9 cellular contexts compared by ENCODE assay signal in genomic region chr17:56594528-56595418, GRCh38. TPM values are rescaled to one million over a fixed set of nuclear protein-coding genes. Genes with fewer than 3 reads are reported as not detected.
A peak's percentile ranks its signal among the peaks of the same experiment; 100 is the strongest.
DNase-seq lines count a peak whose midpoint lies in the region; ATAC-seq, FAIRE-seq and TF ChIP-seq lines count a peak whose summit lies in the region.
"Had no signal": no experiment of that assay in that cellular context is flagged by ENCODE, and none has a peak within 500 bp of the region (broad histone marks: within the 10 kb centered on the region; RNA-seq: fewer than 3 reads in every experiment).

No MANE protein-coding gene starts in this region.

- H2BK12ac ChIP-seq in mesenchymal stem cell (ENCODE audit: low read length in 2 of 2), result peak overlapping the region in 1 of 2 experiments; percentile 37

- H3K4me2 ChIP-seq in A549 (peak overlapping the region; percentile 88), mammary epithelial cell (ENCODE audit: insufficient read depth, low read depth, low read length) (peak overlapping the region; percentile 96), mesenchymal stem cell (ENCODE audit: low read length, poor library complexity, severe bottlenecking) (peak overlapping the region; percentile 94)

- H2AK5ac ChIP-seq in mesenchymal stem cell (ENCODE audit: low read length, severe bottlenecking), result no peak overlapping the region

- CTCF ChIA-PET in A549 (lab: Yijun Ruan, JAX), result interaction anchor here (0.6 to 16.1 kb wide), 17 partner anchors 8 to 957 kb away, joined by 3 to 400 read pairs (median 4); no protein-coding TSS in a partner anchor
- CTCF ChIA-PET in mammary epithelial cell (lab: Charles Lee; ENCODE audit: low non-redundant PET), result interaction anchor here (0.6 to 1.3 kb wide), 3 partner anchors 12 to 225 kb away, joined by 11 to 18 read pairs (median 12); no protein-coding TSS in a partner anchor

- H3K79me1 ChIP-seq in mesenchymal stem cell (replicated peaks; ENCODE audit: low read length, poor library complexity, severe bottlenecking), result peaks cover 4% of the 10 kb centered on the region

- no peaks in the 10 kb centered on the region for H4K20me1 ChIP-seq in mammary epithelial cell (ENCODE audit: insufficient read depth, low read length)

- H3K4me3 ChIP-seq in A549 (peak overlapping the region; percentile 51), SK-N-MC (peak overlapping the region; percentile 87), mammary epithelial cell (replicated peaks in 1 of 3; ENCODE audit: insufficient read depth in 1 of 3, low read depth in 2 of 3, low read length in 3 of 3) (peak overlapping the region; percentile 69 to 89 (median 74)), mesenchymal stem cell (ENCODE audit: insufficient read depth in 1 of 2, low read depth in 1 of 2, low read length in 2 of 2) (peak overlapping the region; percentile 62 to 66), upper lobe of right lung (peak overlapping the region; percentile 58)

- peak overlapping the region; percentile 40 for H2BK15ac ChIP-seq in mesenchymal stem cell (ENCODE audit: low read depth, poor library complexity, severe bottlenecking)

- H3K14ac ChIP-seq in mesenchymal stem cell (ENCODE audit: low read length in 2 of 2), result peak overlapping the region in 1 of 2 experiments; percentile 96

- FAIRE-seq in A549 (lab: Jason Lieb, UNC), result no peak
- no peak for FAIRE-seq in GM19239 (lab: Jason Lieb, UNC)
- FAIRE-seq: GM18507 had no signal

- DNase-seq in A549 (ENCODE audit: low read depth in 1 of 2, low spot score in 1 of 2) (peak; percentile 42 to 52), GM19239 (ENCODE audit: insufficient read length, low spot score) (peak; percentile 13), SK-N-MC (ENCODE audit: low read depth, low spot score) (no peak), mammary epithelial cell (peak; percentile 58), mesenchymal stem cell (peak; percentile 56), upper lobe of right lung (peak; percentile 65), iPS-NIHi11 (ENCODE audit: low spot score) (no peak), cerebellar cortex (ENCODE audit: low spot score) (no peak)

- intact Hi-C loops in mammary epithelial cell (cut with micrococcal nuclease), result loop anchor here (5.0 kb wide), 2 partner anchors 238 to 348 kb away; partner anchors contain the start of genes C17orf67 and DGKE
- intact Hi-C loops in upper lobe of right lung (cut with DNase I), result loop anchor here (10.0 kb wide), 1 partner anchor 120 kb away; no protein-coding TSS in a partner anchor

- H3K4ac ChIP-seq in mesenchymal stem cell (ENCODE audit: low read depth in 1 of 2, low read length in 2 of 2), result peak overlapping the region in 1 of 2 experiments; percentile 80

- TF ChIP-seq RAD21 in A549 (conservative IDR thresholded peaks at IDR 0.05 in 1 of 2, IDR thresholded peaks at IDR 0.05 in 1 of 2), result no peak

- WGBS in A549 (ENCODE audit: missing lambda C conversion rate), result 8% methylated on average over 40 of the region's 50 CpGs
- WGBS in mammary epithelial cell (ENCODE audit: low coverage, missing lambda C conversion rate), result 3% methylated on average over 12 of the region's 50 CpGs
- under 1% methylated on average over 44 of the region's 50 CpGs for WGBS in mesenchymal stem cell

- H3K27me3 ChIP-seq in mammary epithelial cell (ENCODE audit: insufficient read depth, low read length), result no peaks in the 10 kb centered on the region
- H3K27me3 ChIP-seq in mesenchymal stem cell (ENCODE audit: control insufficient read depth in 1 of 2, insufficient read depth in 1 of 2, low read length in 2 of 2), result peaks cover 42 to 75% of the 10 kb centered on the region in 2 experiments
- H3K27me3 ChIP-seq in upper lobe of right lung, result peaks cover 65% of the 10 kb centered on the region

- in situ Hi-C loops in mammary epithelial cell (cut with MboI; ENCODE audit: low sequenced_read_pairs in 2 of 2), result loop anchor here in 1 of 2 donors (10.0 kb wide), 1 partner anchor 120 kb away; no protein-coding TSS in a partner anchor

- POLR2A ChIA-PET in A549 (lab: Yijun Ruan, JAX), result interaction anchor here (0.6 to 1.8 kb wide), 4 partner anchors 121 to 486 kb away, joined by 5 to 9 read pairs (median 6); no protein-coding TSS in a partner anchor

- H3K9ac ChIP-seq in SK-N-MC (ENCODE audit: insufficient read length) (no peak overlapping the region), mammary epithelial cell (ENCODE audit: insufficient read depth, low read length) (peak overlapping the region; percentile 56), mesenchymal stem cell (ENCODE audit: low read length) (no peak overlapping the region)

- dilution Hi-C loops in mammary epithelial cell (cut with HindIII; ENCODE audit: low sequenced_read_pairs), result no loop called here

- peaks cover 19% of the 10 kb centered on the region for H3K79me2 ChIP-seq in mammary epithelial cell (ENCODE audit: insufficient read depth, low read length)

- TF ChIP-seq POLR2A in A549 (IDR thresholded peaks at IDR 0.05; ENCODE audit: low read length), result no peak

- H3K27ac ChIP-seq in A549, result peak overlapping the region; percentile 75 to 87; a peak in 5 of 6 replicates
- peak overlapping the region; percentile 46; the same call in 1 of the 2 replicates for H3K27ac ChIP-seq in SK-N-MC
- peak overlapping the region; percentile 74 for H3K27ac ChIP-seq in mammary epithelial cell (ENCODE audit: insufficient read depth, low read depth, low read length)
- no peak overlapping the region for H3K27ac ChIP-seq in mesenchymal stem cell (ENCODE audit: low read length, poor library complexity, severe bottlenecking)
- peak overlapping the region; percentile 47 for H3K27ac ChIP-seq in upper lobe of right lung

- no peak for TF ChIP-seq EP300 in A549 (IDR thresholded peaks at IDR 0.05)

- H3K4me1 ChIP-seq in A549 (peaks cover 32% of the 10 kb centered on the region), mammary epithelial cell (ENCODE audit: insufficient read depth, low read length) (peaks cover 18% of the 10 kb centered on the region), mesenchymal stem cell (ENCODE audit: control insufficient read depth, insufficient read depth, low read depth, low read length) (peaks cover 39% of the 10 kb centered on the region), upper lobe of right lung (peaks cover 28% of the 10 kb centered on the region)

- peak overlapping the region; percentile 8 for H4K91ac ChIP-seq in mesenchymal stem cell (ENCODE audit: low read length)

- ATAC-seq in A549, result peak; percentile 20 to 46
- ATAC-seq in upper lobe of right lung, result no peak

- peak overlapping the region; percentile 2 for H4K8ac ChIP-seq in mesenchymal stem cell (ENCODE audit: low read length)

- no peak overlapping the region for H2BK120ac ChIP-seq in mesenchymal stem cell (ENCODE audit: low read depth, low read length)

- H2AFZ ChIP-seq in mammary epithelial cell (ENCODE audit: low read depth, low read length) (peak overlapping the region; percentile 83), mesenchymal stem cell (ENCODE audit: low read depth, low read length) (peak overlapping the region; percentile 60)

- TSS peak; percentile 60 for BruUV-seq in mammary epithelial cell (replicated peaks; lab: Mats Ljungman, UMichigan)

- H3K18ac ChIP-seq in mesenchymal stem cell (ENCODE audit: low read depth in 1 of 2, low read length in 2 of 2), result peak overlapping the region; percentile 0 to 94

- TF ChIP-seq CTCF in A549 (IDR thresholded peaks at IDR 0.05), result no peak
- TF ChIP-seq CTCF in mammary epithelial cell (conservative IDR thresholded peaks at IDR 0.05 in 1 of 2, IDR thresholded peaks at IDR 0.05 in 1 of 2; ENCODE audit: extremely low read depth in 1 of 2, insufficient read depth in 1 of 2, low read depth in 1 of 2, low read length in 2 of 2), result no peak
- no peak for TF ChIP-seq CTCF in upper lobe of right lung (IDR thresholded peaks at IDR 0.05)

- H2BK5ac ChIP-seq in mesenchymal stem cell (ENCODE audit: low read depth, low read length, poor library complexity, severe bottlenecking), result no peak overlapping the region

- H3K9me3 ChIP-seq in A549 (no peaks in the 10 kb centered on the region), SK-N-MC (ENCODE audit: low read depth, low read length) (no peaks in the 10 kb centered on the region), mammary epithelial cell (replicated peaks; ENCODE audit: insufficient read depth, low read length) (no peaks in the 10 kb centered on the region), mesenchymal stem cell (ENCODE audit: control insufficient read depth, low read length) (no peaks in the 10 kb centered on the region), upper lobe of right lung (no peaks in the 10 kb centered on the region)

- H3K36me3 ChIP-seq in SK-N-MC (ENCODE audit: insufficient read depth, low read length) (no peaks in the 10 kb centered on the region), mammary epithelial cell (ENCODE audit: insufficient read depth, low read length) (no peaks in the 10 kb centered on the region), mesenchymal stem cell (ENCODE audit: control insufficient read depth in 1 of 2, insufficient read depth in 2 of 2, low read depth in 1 of 2, low read length in 2 of 2) (no peaks in the 10 kb centered on the region), upper lobe of right lung (no peaks in the 10 kb centered on the region)

- peak overlapping the region in 1 of 2 experiments; percentile 97 for H3K23ac ChIP-seq in mesenchymal stem cell (ENCODE audit: low read length in 2 of 2)

TF ChIP-seq in A549, 52 proteins besides CTCF, POLR2A, EP300 and RAD21 (continues in another document):
- TF ChIP-seq MYC (IDR thresholded peaks at IDR 0.05; ENCODE audit: borderline replicate concordance, low read length) (0 out of 2 replicates have a peak, but pooled peaks have one; percentile 16), ELK1 (IDR thresholded peaks at IDR 0.05; ENCODE audit: low read depth, low read length) (no peak), RNF2 (IDR thresholded peaks at IDR 0.05; ENCODE audit: borderline replicate concordance, low read depth) (peak; percentile 40; the same call in 1 of the 2 replicates)

RNA-seq across cellular contexts. Expression of gene NOG, which starts 1.3 kb away (rescaled TPM):
- polyA plus RNA-seq in A549 (2011; rRNA removed) (0.21 and 0.25 TPM in 2 replicates), A549 (2017; fragmentation: RNase III; extraction: RNeasy Plus Mini Kit Qiagen cat#74134 plus additional on column Dnase treatment) (0.67 to 0.92 TPM (median 0.73 TPM) in 3 replicates), mammary epithelial cell (3.6 TPM)
- 1.5 and 2.0 TPM in 2 replicates for polyA plus RNA-seq in A549 (2012; cell fraction: cytosol; rRNA removed)
- 2.2 and 3.4 TPM in 2 replicates for polyA plus RNA-seq in A549 (2012; cell fraction: nucleus; rRNA removed)
- polyA minus RNA-seq in A549 (2011; rRNA and poly(A)+ RNA removed), result 0.21 TPM in 1 of 2 replicates, not detected in the other
- total RNA-seq in mammary epithelial cell (1 to 10 TPM; 2.3 to 6.0 TPM), upper lobe of right lung (2.3 TPM)
- 0.31 TPM for polyA minus RNA-seq in mammary epithelial cell
- polyA plus RNA-seq in mesenchymal stem cell (2013, experiment 1 of 2), result 8.7 TPM
- 9.5 TPM for polyA plus RNA-seq in mesenchymal stem cell (2013, experiment 2 of 2)

Comparison
In these comparisons a context has a peak if more than half of its experiments do, and no peak if none do; other contexts are left out.
1. DNase-seq: peak in A549 (2 of 2), GM19239 (single experiment), mammary epithelial cell (single experiment), mesenchymal stem cell (single experiment) and upper lobe of right lung (single experiment); none in SK-N-MC (single experiment), iPS-NIHi11 (single experiment) and cerebellar cortex (single experiment).
2. Peak in every context shown above with its lines, with median percentiles within 50 percentile points of each other: H3K4me2 ChIP-seq and H3K4me3 ChIP-seq.